In the genomic region with DNA sequence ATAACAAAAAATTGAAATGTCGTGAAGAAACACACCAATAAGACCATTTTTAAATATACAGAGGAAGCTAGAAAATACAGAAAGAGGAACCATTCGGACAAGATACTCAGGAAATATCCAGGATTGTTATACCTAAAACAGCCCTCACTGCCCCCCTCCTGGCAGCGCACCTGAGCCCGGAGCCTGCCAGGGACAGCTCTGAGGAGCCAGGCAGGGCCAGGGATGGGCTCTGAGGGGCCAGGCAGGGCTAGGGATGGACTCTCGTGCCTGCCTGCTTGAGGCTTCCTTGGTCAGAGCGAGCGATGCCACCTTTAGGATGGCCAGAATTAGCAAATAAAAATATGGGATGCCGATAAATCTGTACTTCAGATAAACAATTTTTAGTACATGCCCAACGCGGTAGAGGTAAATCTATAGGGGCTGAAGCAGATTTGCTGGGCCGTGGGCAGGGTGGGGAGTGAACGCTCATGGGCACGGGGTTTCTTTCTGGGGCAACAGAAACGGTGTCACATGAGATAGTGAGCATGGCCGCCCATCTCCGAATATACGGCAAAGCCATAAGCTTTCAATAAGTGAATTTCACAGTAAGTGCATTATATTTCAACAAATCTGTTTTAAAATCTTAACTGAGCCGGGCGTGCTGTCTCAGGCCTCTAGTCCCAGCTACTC, we compare ENCODE assay signal across 9 cellular contexts. TPM values are rescaled to one million over a fixed set of nuclear protein-coding genes. Genes with fewer than 3 reads are reported as not detected.
DNase-seq lines count a peak whose midpoint lies in the region; ATAC-seq, FAIRE-seq and TF ChIP-seq lines count a peak whose summit lies in the region.
"Had no signal": no experiment of that assay in that cellular context is flagged by ENCODE, and none has a peak within 500 bp of the region (broad histone marks: within the 10 kb centered on the region; RNA-seq: fewer than 3 reads in every experiment).

No MANE protein-coding gene starts in this region.

- in situ Hi-C loops in K562 (cut with MboI), result no loop called here

- no peaks in the 10 kb centered on the region for H3K27me3 ChIP-seq in K562 (ENCODE audit: control insufficient read depth in 2 of 2, insufficient read depth in 2 of 2, low read length in 2 of 2)

- no peaks in the 10 kb centered on the region for H3K9me3 ChIP-seq in K562 (replicated peaks; ENCODE audit: control insufficient read depth, insufficient read depth, low read depth, low read length)

- H3K27ac Mint-ChIP-seq in stimulated activated naive CD8-positive, alpha-beta T cell treated with anti-CD3 and anti-CD28 coated beads, Interleukin-15, Interleukin-2, amounts not matched to agents 100 ng/mL and 50 ng/mL, for 24 hours, result peak overlapping the region; percentile 88
- H3K27ac Mint-ChIP-seq in mesothelial cell of epicardium, result no peak overlapping the region

- H2AFZ ChIP-seq in K562 (ENCODE audit: low read depth, low read length), result no peak overlapping the region

- peaks cover 27% of the 10 kb centered on the region for H3K79me2 ChIP-seq in K562 (ENCODE audit: control insufficient read depth, insufficient read depth, low read length)

- peaks cover 78% of the 10 kb centered on the region in 2 experiments for H3K4me1 ChIP-seq in K562 (replicated peaks in 1 of 2; ENCODE audit: control insufficient read depth in 2 of 2, insufficient read depth in 2 of 2, low read length in 2 of 2)

- POLR2A ChIA-PET in K562 (lab: Yijun Ruan, JAX), result interaction anchor here (0.8 to 3.5 kb wide), 18 partner anchors 8 to 282 kb away, joined by 3 to 37 read pairs (median 4); a partner anchor contains a TSS

- TF ChIP-seq EP300 in K562 (IDR thresholded peaks at IDR 0.05; ENCODE audit: low read length), result no peak

- FAIRE-seq in K562 (lab: Jason Lieb, UNC), result no peak

- H3K27ac ChIP-seq in K562 (ENCODE audit: extremely low read depth, low read depth, low read length), result peak overlapping the region; percentile 93

- intact Hi-C loops in K562 (cut with micrococcal nuclease), result loop anchor here (5.0 kb wide), 1 partner anchor 46 kb away; no protein-coding TSS in a partner anchor

- H3K36me3 ChIP-seq in K562 (ENCODE audit: control insufficient read depth, insufficient read depth, low read length), result no peaks in the 10 kb centered on the region; the same call in 2 of the 3 replicates

- H3K4me2 ChIP-seq in K562 (ENCODE audit: insufficient read depth, low read length), result peak overlapping the region; percentile 79

- CTCF ChIA-PET in K562 (lab: Yijun Ruan, JAX; ENCODE audit: low intra/inter-chr PET ratio), result no interaction called here

- 48% methylated on average over 19 of the region's 19 CpGs for WGBS in K562 (ENCODE audit: insufficient coverage, low coverage, missing lambda C conversion rate)

- peak overlapping the region; percentile 91 to 99 for H3K9ac ChIP-seq in K562 (ENCODE audit: insufficient read depth in 1 of 2, low read depth in 2 of 2, low read length in 2 of 2)

- BruUV-seq in K562 (replicated peaks; lab: Mats Ljungman, UMichigan), result no TSS peak

- TF ChIP-seq POLR2A in K562 (conservative IDR thresholded peaks at IDR 0.05), result peak; percentile 21; the same call in 1 of the 2 replicates

- DNase-seq in stimulated activated naive CD8-positive, alpha-beta T cell treated with anti-CD3 and anti-CD28 coated beads, Interleukin-15, Interleukin-2, amounts not matched to agents 100 U/mL and 50 U/mL, for 24 hours, result no peak
- DNase-seq in K562 (ENCODE audit: extremely low read depth in 1 of 4, low spot score in 3 of 4) (no peak), mesothelial cell of epicardium (ENCODE audit: low spot score in 2 of 2, unreplicated experiment in 2 of 2) (no peak), NCI-H69 (lab: John Stamatoyannopoulos, UW) (no peak)

- H3K9me3 Mint-ChIP-seq in stimulated activated naive CD8-positive, alpha-beta T cell treated with anti-CD3 and anti-CD28 coated beads, Interleukin-15, Interleukin-2, amounts not matched to agents 100 ng/mL and 50 ng/mL, for 24 hours, result no peaks in the 10 kb centered on the region
- H3K9me3 Mint-ChIP-seq in mesothelial cell of epicardium, result peaks cover 4% of the 10 kb centered on the region

- H3K4me1 Mint-ChIP-seq in stimulated activated naive CD8-positive, alpha-beta T cell treated with anti-CD3 and anti-CD28 coated beads, Interleukin-15, Interleukin-2, amounts not matched to agents 100 ng/mL and 50 ng/mL, for 24 hours (ENCODE audit: low read depth), result peaks cover 48% of the 10 kb centered on the region
- H3K4me1 Mint-ChIP-seq in mesothelial cell of epicardium, result peaks cover 20% of the 10 kb centered on the region

- TF ChIP-seq RAD21 in K562 (CRISPR knock-in tag; conservative IDR thresholded peaks at IDR 0.05 in 1 of 2, IDR thresholded peaks at IDR 0.05 in 1 of 2), result no peak

- peak overlapping the region; percentile 79 for H3K4me3 Mint-ChIP-seq in stimulated activated naive CD8-positive, alpha-beta T cell treated with anti-CD3 and anti-CD28 coated beads, Interleukin-15, Interleukin-2, amounts not matched to agents 100 ng/mL and 50 ng/mL, for 24 hours
- H3K4me3 Mint-ChIP-seq in mesothelial cell of epicardium, result peak overlapping the region; percentile 50

- no peak for ATAC-seq in stimulated activated naive CD8-positive, alpha-beta T cell treated with anti-CD3 and anti-CD28 coated beads, Interleukin-15, Interleukin-2, amounts not matched to agents 100 U/mL and 50 U/mL, for 24 hours
- ATAC-seq in K562 (no peak), HG03457 (IDR thresholded peaks at IDR 0.05; ENCODE audit: unreplicated experiment) (no peak), HG03175 (IDR thresholded peaks at IDR 0.05; ENCODE audit: unreplicated experiment) (no peak), HG03469 (IDR thresholded peaks at IDR 0.05; ENCODE audit: unreplicated experiment) (no peak)

- H3K9me1 ChIP-seq in K562 (ENCODE audit: control insufficient read depth, insufficient read depth, low read length), result no peaks in the 10 kb centered on the region

- TF ChIP-seq CTCF in K562 (IDR thresholded peaks at IDR 0.05 in 2 of 3, conservative IDR thresholded peaks at IDR 0.05 in 1 of 3; ENCODE audit: insufficient read depth in 2 of 3, low read depth in 1 of 3, low read length in 3 of 3) (no peak), mesothelial cell of epicardium (IDR thresholded peaks at IDR 0.05; ENCODE audit: unreplicated experiment) (no peak)

- no peaks in the 10 kb centered on the region for H3K36me3 Mint-ChIP-seq in stimulated activated naive CD8-positive, alpha-beta T cell treated with anti-CD3 and anti-CD28 coated beads, Interleukin-15, Interleukin-2, amounts not matched to agents 100 ng/mL and 50 ng/mL, for 24 hours (ENCODE audit: low read depth)
- H3K36me3 Mint-ChIP-seq in mesothelial cell of epicardium, result no peaks in the 10 kb centered on the region

- H3K27me3 Mint-ChIP-seq in stimulated activated naive CD8-positive, alpha-beta T cell treated with anti-CD3 and anti-CD28 coated beads, Interleukin-15, Interleukin-2, amounts not matched to agents 100 ng/mL and 50 ng/mL, for 24 hours, result no peaks in the 10 kb centered on the region
- peaks cover 10% of the 10 kb centered on the region for H3K27me3 Mint-ChIP-seq in mesothelial cell of epicardium (ENCODE audit: low read depth)

- H3K4me3 ChIP-seq in K562, result peak overlapping the region; percentile 86

- no peaks in the 10 kb centered on the region for H4K20me1 ChIP-seq in K562 (replicated peaks; ENCODE audit: control insufficient read depth, insufficient read depth, low read length)

RNA-seq across cellular contexts. Expression of a gene that starts 18.2 kb away (rescaled TPM):
- total RNA-seq in K562 (2011; cell fraction: chromatin; rRNA removed; ENCODE audit: low replicate concordance), result 268 and 441 TPM in 2 replicates
- total RNA-seq in K562 (2011; cell fraction: nucleolus; rRNA removed), result 196 and 213 TPM in 2 replicates
- 179 and 187 TPM in 2 replicates for total RNA-seq in K562 (2011; cell fraction: nucleoplasm; rRNA removed)
- 26.1 and 39.0 TPM in 2 replicates for total RNA-seq in K562 (2014; rRNA removed)
- 35.9 and 41.3 TPM in 2 replicates for total RNA-seq in K562 (2014; rRNA removed; fragmentation: Illumina TruSeq; extraction: Trizol)
- total RNA-seq in K562 (2015; rRNA removed; fragmentation: Illumina TruSeq; extraction: Trizol), result 35.7 and 36.6 TPM in 2 replicates
- total RNA-seq in K562 (2021), result 95.3 and 114 TPM in 2 replicates
- polyA plus RNA-seq in K562 (2011; rRNA removed), result 82.8 and 96.8 TPM in 2 replicates
- 51.5 and 60.4 TPM in 2 replicates for polyA plus RNA-seq in K562 (2011; cell fraction: cytosol; rRNA removed)
- polyA plus RNA-seq in K562 (2011; cell fraction: nucleus; rRNA removed), result 306 and 488 TPM in 2 replicates
- 102 and 106 TPM in 2 replicates for polyA plus RNA-seq in K562 (2012)
- polyA plus RNA-seq in K562 (2014; fragmentation: Illumina TruSeq; extraction: Trizol), result 123 and 133 TPM in 2 replicates
- 1 to 10 TPM; 6.5 to 7.4 TPM for polyA plus RNA-seq in K562 (2014; fragmentation: Nextera tagmentation; extraction: Ambion mirVana)
- polyA plus RNA-seq in K562 (2014; rRNA removed), result 81.0 and 90.3 TPM in 2 replicates
- polyA minus RNA-seq in K562 (2011; rRNA and poly(A)+ RNA removed), result 56.2 and 74.7 TPM in 2 replicates
- polyA minus RNA-seq in K562 (2011; cell fraction: cytosol; rRNA and poly(A)+ RNA removed), result 45.7 and 51.3 TPM in 2 replicates
- polyA minus RNA-seq in K562 (2011; cell fraction: nucleus; rRNA and poly(A)+ RNA removed), result 71.1 and 74.9 TPM in 2 replicates
- 202 to 212 TPM (median 204 TPM) in 3 replicates for total RNA-seq in mesothelial cell of epicardium

RNA-seq across cellular contexts. Expression of a gene that starts 25.7 kb away (rescaled TPM):
- total RNA-seq in K562 (2011; cell fraction: chromatin; rRNA removed; ENCODE audit: low replicate concordance), result 0.44 TPM in 1 of 2 replicates, not detected in the other
- 0.66 and 0.83 TPM in 2 replicates for total RNA-seq in K562 (2011; cell fraction: nucleolus; rRNA removed)
- total RNA-seq in K562 (2011; cell fraction: nucleoplasm; rRNA removed), result 0.69 TPM in 1 of 2 replicates, not detected in the other
- not detected in 2 replicates for total RNA-seq in K562 (2014; rRNA removed)
- not detected in 2 replicates for total RNA-seq in K562 (2014; rRNA removed; fragmentation: Illumina TruSeq; extraction: Trizol)
- not detected in 2 replicates for total RNA-seq in K562 (2015; rRNA removed; fragmentation: Illumina TruSeq; extraction: Trizol)
- total RNA-seq in K562 (2021), result 0.18 and 0.35 TPM in 2 replicates
- polyA plus RNA-seq in K562 (2011; rRNA removed), result 0.21 and 0.85 TPM in 2 replicates
- polyA plus RNA-seq in K562 (2011; cell fraction: cytosol; rRNA removed), result 0.34 and 1.3 TPM in 2 replicates
- polyA plus RNA-seq in K562 (2011; cell fraction: nucleus; rRNA removed), result 0.88 and 1.2 TPM in 2 replicates
- 0.16 and 0.19 TPM in 2 replicates for polyA plus RNA-seq in K562 (2012)
- polyA plus RNA-seq in K562 (2014; fragmentation: Illumina TruSeq; extraction: Trizol), result not detected in 2 replicates
- polyA plus RNA-seq in K562 (2014; fragmentation: Nextera tagmentation; extraction: Ambion mirVana), result not detected
- polyA plus RNA-seq in K562 (2014; rRNA removed), result not detected in 2 replicates
- not detected in 2 replicates for polyA minus RNA-seq in K562 (2011; rRNA and poly(A)+ RNA removed)
- polyA minus RNA-seq in K562 (2011; cell fraction: cytosol; rRNA and poly(A)+ RNA removed), result 1.0 TPM in 1 of 2 replicates, not detected in the other
- 0.27 TPM in 1 of 2 replicates, not detected in the other for polyA minus RNA-seq in K562 (2011; cell fraction: nucleus; rRNA and poly(A)+ RNA removed)
- 0.83 to 1.4 TPM (median 1.2 TPM) in 3 replicates for total RNA-seq in mesothelial cell of epicardium
- total RNA-seq: RPMI7951 had no signal

RNA-seq across cellular contexts. Expression of a gene that starts 41.9 kb away (rescaled TPM):
- 0.86 TPM in 1 of 2 replicates, not detected in the other for total RNA-seq in K562 (2011; cell fraction: chromatin; rRNA removed; ENCODE audit: low replicate concordance)
- 0.53 and 0.83 TPM in 2 replicates for total RNA-seq in K562 (2011; cell fraction: nucleolus; rRNA removed)
- total RNA-seq in K562 (2011; cell fraction: nucleoplasm; rRNA removed), result 0.99 TPM in 1 of 2 replicates, not detected in the other
- 0.18 TPM in 1 of 2 replicates, not detected in the other for total RNA-seq in K562 (2014; rRNA removed)
- not detected in 2 replicates for total RNA-seq in K562 (2014; rRNA removed; fragmentation: Illumina TruSeq; extraction: Trizol)
- total RNA-seq in K562 (2015; rRNA removed; fragmentation: Illumina TruSeq; extraction: Trizol), result not detected in 2 replicates
- 0.11 TPM in 1 of 2 replicates, not detected in the other for total RNA-seq in K562 (2021)
- polyA plus RNA-seq in K562 (2011; rRNA removed), result 0.19 and 0.46 TPM in 2 replicates
- polyA plus RNA-seq in K562 (2011; cell fraction: cytosol; rRNA removed), result 0.35 and 1.1 TPM in 2 replicates
- polyA plus RNA-seq in K562 (2011; cell fraction: nucleus; rRNA removed), result 0.31 and 0.47 TPM in 2 replicates
- polyA plus RNA-seq in K562 (2012), result 0.36 and 0.57 TPM in 2 replicates
- polyA plus RNA-seq in K562 (2014; fragmentation: Illumina TruSeq; extraction: Trizol), result 0.15 TPM in 1 of 2 replicates, not detected in the other
- polyA plus RNA-seq in K562 (2014; fragmentation: Nextera tagmentation; extraction: Ambion mirVana), result not detected
- polyA plus RNA-seq in K562 (2014; rRNA removed), result not detected in 2 replicates
- polyA minus RNA-seq in K562 (2011; rRNA and poly(A)+ RNA removed), result 0.18 and 0.33 TPM in 2 replicates
- not detected in 2 replicates for polyA minus RNA-seq in K562 (2011; cell fraction: cytosol; rRNA and poly(A)+ RNA removed)
- polyA minus RNA-seq in K562 (2011; cell fraction: nucleus; rRNA and poly(A)+ RNA removed), result 0.94 TPM in 1 of 2 replicates, not detected in the other
- 5.8 to 7.0 TPM (median 7.0 TPM) in 3 replicates for total RNA-seq in mesothelial cell of epicardium
